7 cellular contexts compared by ENCODE assay signal in genomic region chr6:119351005-119351394, GRCh38. TPM values are rescaled to one million over a fixed set of nuclear protein-coding genes. Genes with fewer than 3 reads are reported as not detected.
A peak's percentile ranks its signal among the peaks of the same experiment; 100 is the strongest.
DNase-seq lines count a peak whose midpoint lies in the region; ATAC-seq, FAIRE-seq and TF ChIP-seq lines count a peak whose summit lies in the region.

No MANE protein-coding gene starts in this region.

- no peak for TF ChIP-seq EP300 in HepG2 (IDR thresholded peaks at IDR 0.05; ENCODE audit: low read depth in 2 of 2, low read length in 2 of 2)
- no peak for TF ChIP-seq EP300 in HepG2 (CRISPR knock-in tag; IDR thresholded peaks at IDR 0.05; ENCODE audit: borderline replicate concordance)

- H3K4me3 ChIP-seq in MM.1S (ENCODE audit: low read length) (peak overlapping the region; percentile 95), adipocyte (ENCODE audit: low read length) (peak overlapping the region; percentile 89), HepG2 (replicated peaks in 1 of 3; ENCODE audit: insufficient read depth in 1 of 3, low read depth in 2 of 3, low read length in 3 of 3) (peak overlapping the region; percentile 89 to 99 (median 99); a peak in 5 of 6 replicates)

- H3K36me3 ChIP-seq in MM.1S (replicated peaks; ENCODE audit: insufficient read depth, low read length) (no peaks in the 10 kb centered on the region), adipocyte (ENCODE audit: control insufficient read depth, insufficient read depth, low read length, severe bottlenecking) (no peaks in the 10 kb centered on the region), HepG2 (replicated peaks in 1 of 2; ENCODE audit: control insufficient read depth in 1 of 2, insufficient read depth in 2 of 2, low read length in 2 of 2) (no peaks in the 10 kb centered on the region; a peak in 1 of 5 replicates)

- peak overlapping the region; percentile 66 for H3K4me2 ChIP-seq in MM.1S (ENCODE audit: low read depth, low read length)
- H3K4me2 ChIP-seq in HepG2 (ENCODE audit: low read depth, low read length) = peak overlapping the region; percentile 83

- H3K79me2 ChIP-seq in MM.1S (ENCODE audit: low read length) (peaks cover 42% of the 10 kb centered on the region), HepG2 (ENCODE audit: insufficient read depth, low read length) (peaks cover 61% of the 10 kb centered on the region)

- intact Hi-C loops in HepG2 (cut with micrococcal nuclease; ENCODE audit: unreplicated experiment) = loop anchor here (5.0 to 10.0 kb wide), 2 partner anchors 626 to 1474 kb away; no protein-coding TSS in a partner anchor

- TF ChIP-seq POLR2A in HepG2 (IDR thresholded peaks at IDR 0.05; ENCODE audit: insufficient read depth in 1 of 2, low read depth in 2 of 2, low read length in 2 of 2) = no peak

- DNase-seq in ELR (ENCODE audit: low read depth) (peak; percentile 53), MM.1S (peak; percentile 65), adipocyte (ENCODE audit: low read depth) (peak; percentile 73), HepG2 (ENCODE audit: low spot score) (no peak), NCI-H128 (lab: John Stamatoyannopoulos, UW; ENCODE audit: unreplicated experiment) (no peak)

- H3K9ac ChIP-seq in MM.1S (ENCODE audit: low read length) = peak overlapping the region; percentile 95; the same call in 1 of the 2 replicates
- H3K9ac ChIP-seq in adipocyte (ENCODE audit: low read length) = peak overlapping the region; percentile 99
- H3K9ac ChIP-seq in HepG2 (ENCODE audit: insufficient read depth, low read depth, low read length) = peak overlapping the region; percentile 83; the same call in 1 of the 2 replicates

- BruUV-seq in HepG2 (replicated peaks; lab: Mats Ljungman, UMichigan) = TSS peak; percentile 47

- in situ Hi-C loops in HepG2 (cut with HindIII; ENCODE audit: extremely low pct_ligation_motif_present, low pct_unique_long_range_greater_than_20kb) = loop anchor here (10.0 kb wide), 1 partner anchor 384 kb away; no protein-coding TSS in a partner anchor

- POLR2A ChIA-PET in HepG2 (lab: Yijun Ruan, JAX) = interaction anchor here (1.0 to 1.4 kb wide), 4 partner anchors 27 to 145 kb away, joined by 3 to 5 read pairs (median 4); no protein-coding TSS in a partner anchor

- TF ChIP-seq CTCF in MM.1S (IDR thresholded peaks at IDR 0.05; ENCODE audit: low read length) (peak; percentile 73), HepG2 (CRISPR knock-in tag; IDR thresholded peaks at IDR 0.05) (peak; percentile 62)

- H3K4me1 ChIP-seq in MM.1S (ENCODE audit: low read length) (peaks cover 19% of the 10 kb centered on the region; the same call in 1 of the 2 replicates), adipocyte (ENCODE audit: control insufficient read depth, insufficient read depth, low read length) (peaks cover 53% of the 10 kb centered on the region), HepG2 (ENCODE audit: insufficient read depth, low read length) (peaks cover 14% of the 10 kb centered on the region)

- no peaks in the 10 kb centered on the region for H4K20me1 ChIP-seq in MM.1S (ENCODE audit: insufficient read depth, low read length)
- H4K20me1 ChIP-seq in HepG2 (ENCODE audit: insufficient read depth, low read length) = peaks cover 15% of the 10 kb centered on the region

- TF ChIP-seq RAD21 in HepG2 (CRISPR knock-in tag; IDR thresholded peaks at IDR 0.05) = peak; percentile 41; the same call in 1 of the 2 replicates

- H3K27me3 ChIP-seq in MM.1S (replicated peaks; ENCODE audit: insufficient read depth, low read length) (no peaks in the 10 kb centered on the region), adipocyte (replicated peaks; ENCODE audit: control insufficient read depth, insufficient read depth, low read length) (no peaks in the 10 kb centered on the region), HepG2 (ENCODE audit: control insufficient read depth in 1 of 2, insufficient read depth in 2 of 2, low read length in 2 of 2) (no peaks in the 10 kb centered on the region; a peak in 1 of 5 replicates)

- H3K9me2 ChIP-seq in MM.1S (replicated peaks; ENCODE audit: insufficient read depth, low read length) = no peaks in the 10 kb centered on the region

- H2AFZ ChIP-seq in MM.1S (ENCODE audit: low read length) (no peak overlapping the region), HepG2 (ENCODE audit: low read length) (no peak overlapping the region)

- CTCF ChIA-PET in HepG2 (lab: Yijun Ruan, JAX; ENCODE audit: low intra/inter-chr PET ratio, low total read pairs) = interaction anchor here (1.4 kb wide), 1 partner anchor 628 kb away, joined by 4 read pairs; no protein-coding TSS in a partner anchor

- ATAC-seq in HepG2 (no peak), HG02870 (IDR thresholded peaks at IDR 0.05; ENCODE audit: unreplicated experiment) (no peak), GM19467 (IDR thresholded peaks at IDR 0.05; ENCODE audit: unreplicated experiment) (no peak)

- H3F3A ChIP-seq in MM.1S (ENCODE audit: insufficient read depth, low read length) = peaks cover 26% of the 10 kb centered on the region

- H3K9me3 ChIP-seq in MM.1S (replicated peaks; ENCODE audit: insufficient read depth, low read length) = no peaks in the 10 kb centered on the region
- no peaks in the 10 kb centered on the region for H3K9me3 ChIP-seq in adipocyte (ENCODE audit: control insufficient read depth, low read length)
- no peaks in the 10 kb centered on the region for H3K9me3 ChIP-seq in HepG2 (ENCODE audit: low read length)

- 30% methylated on average over 2 of the region's 2 CpGs for WGBS in HepG2 (ENCODE audit: low lambda C conversion rate)

- H3K27ac ChIP-seq in MM.1S (ENCODE audit: low read length) (peak overlapping the region; percentile 90; the same call in 1 of the 2 replicates), HepG2 (ENCODE audit: extremely low read length, insufficient read depth, low read length) (no peak overlapping the region)

- no peak for FAIRE-seq in HepG2 (lab: Jason Lieb, UNC)

TF ChIP-seq in HepG2, 621 proteins besides CTCF, POLR2A, EP300 and RAD21 (continues in another document):
- TF ChIP-seq LRRFIP1 (CRISPR knock-in tag; conservative IDR thresholded peaks at IDR 0.05) (no peak), HMGA1 (CRISPR knock-in tag; conservative IDR thresholded peaks at IDR 0.05) (no peak), STAG1 (CRISPR knock-in tag; IDR thresholded peaks at IDR 0.05) (peak; percentile 65), IRF1 (CRISPR knock-in tag; IDR thresholded peaks at IDR 0.05; ENCODE audit: low read depth) (no peak), RARA (CRISPR knock-in tag; IDR thresholded peaks at IDR 0.05) (no peak), CENPBD1 (CRISPR knock-in tag; IDR thresholded peaks at IDR 0.05; ENCODE audit: borderline replicate concordance, low read depth) (no peak), SMC3 (IDR thresholded peaks at IDR 0.05; ENCODE audit: low read length) (peak; percentile 58)

RNA-seq across cellular contexts. Expression of gene MAN1A1, which starts 1.4 kb away (rescaled TPM):
- total RNA-seq in HepG2 (2016; rRNA removed; fragmentation: Illumina TruSeq; extraction: Trizol) = 98.7 and 156 TPM in 2 replicates
- total RNA-seq in HepG2 (2016; cell fraction: cytosol; rRNA removed; fragmentation: Illumina TruSeq; extraction: Trizol; ENCODE audit: low read depth) = 8.0 and 9.3 TPM in 2 replicates
- 92.1 and 154 TPM in 2 replicates for total RNA-seq in HepG2 (2016; cell fraction: insoluble cytoplasmic fraction; rRNA removed; fragmentation: Illumina TruSeq; extraction: Trizol)
- 35.4 and 40.1 TPM in 2 replicates for total RNA-seq in HepG2 (2016; cell fraction: membrane; rRNA removed; fragmentation: Illumina TruSeq; extraction: Trizol)
- 183 and 203 TPM in 2 replicates for total RNA-seq in HepG2 (2016; cell fraction: nucleus; rRNA removed; fragmentation: Illumina TruSeq; extraction: Trizol)
- 192 and 236 TPM in 2 replicates for polyA plus RNA-seq in HepG2 (2011; rRNA removed)
- polyA plus RNA-seq in HepG2 (2011; cell fraction: cytosol; rRNA removed) = 99.8 and 148 TPM in 2 replicates
- polyA plus RNA-seq in HepG2 (2011; cell fraction: nucleus; rRNA removed) = 62.7 and 77.6 TPM in 2 replicates
- 214 and 224 TPM in 2 replicates for polyA plus RNA-seq in HepG2 (2012)
- polyA plus RNA-seq in HepG2 (2016; cell fraction: cytosol; fragmentation: Illumina TruSeq; extraction: Trizol; ENCODE audit: low read depth) = 6.6 and 6.7 TPM in 2 replicates
- 106 and 111 TPM in 2 replicates for polyA plus RNA-seq in HepG2 (2016; cell fraction: insoluble cytoplasmic fraction; fragmentation: Illumina TruSeq; extraction: Trizol; ENCODE audit: low read depth)
- 19.3 and 22.4 TPM in 2 replicates for polyA plus RNA-seq in HepG2 (2016; cell fraction: membrane; fragmentation: Illumina TruSeq; extraction: Trizol; ENCODE audit: low read depth)
- polyA plus RNA-seq in HepG2 (2016; cell fraction: nucleus; fragmentation: Illumina TruSeq; extraction: Trizol; ENCODE audit: insufficient read depth, low read depth) = 218 and 229 TPM in 2 replicates
- polyA minus RNA-seq in HepG2 (2011; rRNA and poly(A)+ RNA removed; ENCODE audit: low replicate concordance) = 0.70 and 113 TPM in 2 replicates
- 203 TPM in 2 replicates for polyA minus RNA-seq in HepG2 (2011; cell fraction: cytosol; rRNA and poly(A)+ RNA removed)
- 222 and 223 TPM in 2 replicates for polyA minus RNA-seq in HepG2 (2011; cell fraction: nucleus; rRNA and poly(A)+ RNA removed)

Comparison
In these comparisons a context has a peak if more than half of its experiments do, and no peak if none do; other contexts are left out.
1. DNase-seq: peak in ELR (single experiment), MM.1S (single experiment) and adipocyte (single experiment); none in HepG2 (single experiment) and NCI-H128 (single experiment).
2. Peak in every context shown above with its lines, with median percentiles within 50 percentile points of each other: H3K4me3 ChIP-seq and H3K9ac ChIP-seq.